13 cellular contexts compared by ENCODE assay signal in the genomic region with DNA sequence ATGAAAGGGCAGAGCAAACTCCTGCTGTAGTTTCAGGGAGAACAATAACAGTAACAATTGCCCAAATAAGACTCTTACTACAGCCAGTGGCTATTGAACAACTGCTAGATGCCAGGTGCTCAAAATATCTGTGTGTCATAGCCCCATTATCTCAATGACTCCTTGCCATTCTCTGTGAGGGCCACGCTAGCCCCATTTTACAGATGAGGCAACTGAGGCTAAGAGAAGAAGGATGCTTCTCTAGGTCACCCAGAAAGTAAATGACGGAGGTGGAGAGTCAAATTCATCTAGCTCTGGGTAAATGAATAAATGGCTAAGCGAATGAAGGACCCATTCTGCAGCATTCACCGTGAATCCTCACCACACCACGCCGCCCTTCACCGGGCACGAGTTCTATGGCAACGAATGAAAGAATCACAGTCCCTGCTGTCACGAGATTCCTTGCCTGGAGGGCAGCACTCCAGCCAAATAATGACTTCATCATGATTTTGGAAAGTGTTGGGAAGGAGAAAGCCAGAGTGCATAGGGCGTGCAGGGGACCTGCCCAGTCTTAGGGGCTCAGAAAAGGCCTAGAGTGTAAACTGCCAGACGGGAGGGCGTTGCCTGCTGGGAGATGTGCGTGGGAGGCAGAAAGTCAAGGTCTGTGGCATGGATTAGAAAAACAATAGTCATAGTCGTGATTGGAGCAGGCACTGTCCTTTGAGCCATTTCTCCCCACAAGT.
DNase-seq lines count a peak whose midpoint lies in the region; ATAC-seq and TF ChIP-seq lines count a peak whose summit lies in the region.
"Had no signal": no experiment of that assay in that cellular context is flagged by ENCODE, and none has a peak within 500 bp of the region (broad histone marks: within the 10 kb centered on the region; RNA-seq: fewer than 3 reads in every experiment).

No MANE protein-coding gene starts in this region.

- no peaks in the 10 kb centered on the region for H3K36me3 Mint-ChIP-seq in neural progenitor cell

- no peaks in the 10 kb centered on the region for H3K36me3 ChIP-seq in neural progenitor cell
- H3K36me3 ChIP-seq: tibial nerve had no signal

- H3K4me2 ChIP-seq in neural progenitor cell, result no peak overlapping the region

- no peak overlapping the region for H2AFZ ChIP-seq in neural progenitor cell (replicated peaks)

- H3K9ac ChIP-seq in neural progenitor cell, result no peak overlapping the region

- H4K20me1 ChIP-seq in neural progenitor cell (ENCODE audit: low read depth), result no peaks in the 10 kb centered on the region

- peaks cover 7% of the 10 kb centered on the region for H3F3A ChIP-seq in neural progenitor cell (ENCODE audit: low read depth)

- POLR2A ChIA-PET in RWPE1 (lab: Yijun Ruan, JAX; ENCODE audit: low non-redundant PET), result no interaction called here

- H3K4me1 Mint-ChIP-seq in neural progenitor cell, result peaks cover 71% of the 10 kb centered on the region

- peak overlapping the region; percentile 59 for H3K27ac Mint-ChIP-seq in neural progenitor cell

- no peak for ATAC-seq in GM21515 (IDR thresholded peaks at IDR 0.05; ENCODE audit: unreplicated experiment)

- H3K27me3 ChIP-seq in neural progenitor cell, result no peaks in the 10 kb centered on the region
- H3K27me3 ChIP-seq: tibial nerve had no signal

- no peak overlapping the region for H3K4me3 ChIP-seq in neural progenitor cell
- H3K4me3 ChIP-seq: tibial nerve had no signal

- H3K4me1 ChIP-seq in neural progenitor cell, result peaks cover 26% of the 10 kb centered on the region

- peak overlapping the region; percentile 66 for H3K27ac ChIP-seq in RWPE1
- no peak overlapping the region for H3K27ac ChIP-seq in neural progenitor cell

- peaks cover 7% of the 10 kb centered on the region for H3K9me3 Mint-ChIP-seq in neural progenitor cell

- no peaks in the 10 kb centered on the region for H3K79me2 ChIP-seq in neural progenitor cell (ENCODE audit: low read depth)

- DNase-seq in AG20443 (ENCODE audit: low spot score) (peak; percentile 69), RWPE1 (ENCODE audit: low spot score) (no peak), fibroblast of peridontal ligament (ENCODE audit: extremely low read depth) (peak; percentile 53), neural progenitor cell (ENCODE audit: low spot score) (no peak), SW 1271 (lab: John Stamatoyannopoulos, UW) (no peak), NCI-H187 (lab: John Stamatoyannopoulos, UW) (no peak), DMS79 (lab: John Stamatoyannopoulos, UW) (no peak)
- DNase-seq: activated CD4-positive, CD25-positive, alpha-beta regulatory T cell; activated effector memory CD4-positive, alpha-beta T cell treated with Interleukin-2 at 50 U/mL for 16 hours; cortex of kidney; NCI-H1930 had no signal

- no peaks in the 10 kb centered on the region for H3K9me3 ChIP-seq in neural progenitor cell (ENCODE audit: low read depth)
- H3K9me3 ChIP-seq: tibial nerve had no signal

- TF ChIP-seq CTCF in RWPE1 (conservative IDR thresholded peaks at IDR 0.05; ENCODE audit: low read depth) (no peak), neural progenitor cell (IDR thresholded peaks at IDR 0.05) (no peak)

- CTCF ChIA-PET in RWPE1 (lab: Yijun Ruan, JAX), result no interaction called here

- H3K4me3 Mint-ChIP-seq in neural progenitor cell, result peak overlapping the region; percentile 59

- H3K27me3 Mint-ChIP-seq in neural progenitor cell (ENCODE audit: insufficient read depth, low read depth), result peaks cover 21% of the 10 kb centered on the region

Comparison
In these comparisons a context has a peak if more than half of its experiments do, and no peak if none do; other contexts are left out.
1. DNase-seq: peak in AG20443 (single experiment) and fibroblast of peridontal ligament (single experiment); none in RWPE1 (single experiment), neural progenitor cell (single experiment), SW 1271 (0 of 2), NCI-H187 (0 of 2) and DMS79 (single experiment).